In the genomic region with DNA sequence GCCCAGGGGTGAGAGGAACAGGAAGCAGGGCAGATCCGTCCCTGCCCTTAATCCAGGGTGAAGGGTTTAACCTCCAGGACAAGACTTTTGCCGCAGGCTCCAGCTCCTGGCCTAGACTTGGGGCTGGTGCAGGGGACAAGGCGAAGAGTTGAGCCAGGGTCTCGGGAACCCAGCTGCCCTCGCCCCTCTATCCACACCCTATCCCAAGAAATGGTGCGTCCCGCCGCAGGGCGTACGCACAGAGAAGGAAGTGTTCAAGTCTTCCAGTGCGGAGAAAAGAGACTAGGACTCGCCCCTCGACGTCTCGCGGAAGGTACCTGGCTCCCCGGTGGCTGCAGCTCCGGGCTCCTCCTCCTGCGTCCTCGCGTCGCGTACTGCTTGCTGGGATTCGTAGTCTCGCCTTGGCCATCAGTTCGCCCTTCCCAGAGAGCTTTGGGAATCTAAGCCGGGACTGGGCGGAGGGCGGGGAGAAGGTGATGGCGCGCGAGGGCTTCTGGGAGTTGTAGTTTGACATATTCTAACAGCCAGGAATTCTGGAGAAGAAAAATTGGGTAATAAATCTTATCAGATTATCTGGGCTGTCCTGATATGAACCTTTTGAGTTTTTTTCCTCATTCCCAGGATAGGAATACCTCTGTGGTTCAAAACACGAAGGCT, we compare ENCODE assay signal across 1 cellular context.
TF ChIP-seq lines count a peak whose summit lies in the region.

Gene ZMAT5 (minus strand): TSS at position 376 of the 657 bp plus-strand sequence. CDS start 18,463 bp downstream, outside the sequence.

TF ChIP-seq in HepG2, 621 proteins besides CTCF, POLR2A, EP300 and RAD21 (continued from another document and continues in another):
- TF ChIP-seq CSRNP1 (CRISPR knock-in tag; IDR thresholded peaks at IDR 0.05) (no peak), STAT6 (CRISPR knock-in tag; IDR thresholded peaks at IDR 0.05; ENCODE audit: borderline replicate concordance) (no peak), ZSCAN30 (CRISPR knock-in tag; IDR thresholded peaks at IDR 0.05) (no peak), HOXA7 (CRISPR knock-in tag; IDR thresholded peaks at IDR 0.05) (no peak), IKZF4 (CRISPR knock-in tag; IDR thresholded peaks at IDR 0.05; ENCODE audit: borderline replicate concordance, low read depth, not compliant biosample characterization) (no peak), MTERF4 (CRISPR knock-in tag; IDR thresholded peaks at IDR 0.05) (peak; percentile 59; the same call in 1 of the 2 replicates), ZNF597 (CRISPR knock-in tag; IDR thresholded peaks at IDR 0.05) (no peak), ATF7-NPFF (CRISPR knock-in tag; IDR thresholded peaks at IDR 0.05; ENCODE audit: low read depth) (peak; percentile 42; the same call in 1 of the 2 replicates), DR1 (CRISPR knock-in tag; IDR thresholded peaks at IDR 0.05) (peak; percentile 52; the same call in 1 of the 2 replicates), HMG20A (CRISPR knock-in tag; IDR thresholded peaks at IDR 0.05; ENCODE audit: borderline replicate concordance) (0 out of 2 replicates have a peak, but pooled peaks have one; percentile 13), TSC22D2 (CRISPR knock-in tag; IDR thresholded peaks at IDR 0.05; ENCODE audit: borderline replicate concordance) (peak; percentile 33; the same call in 1 of the 2 replicates), GFI1 (CRISPR knock-in tag; IDR thresholded peaks at IDR 0.05; ENCODE audit: borderline replicate concordance) (peak; percentile 39; the same call in 1 of the 2 replicates), ZNF75D (CRISPR knock-in tag; IDR thresholded peaks at IDR 0.05; ENCODE audit: borderline replicate concordance) (no peak), ZBTB10 (CRISPR knock-in tag; IDR thresholded peaks at IDR 0.05; ENCODE audit: borderline replicate concordance) (no peak), MEIS2 (CRISPR knock-in tag; IDR thresholded peaks at IDR 0.05) (no peak), ZMAT5 (CRISPR knock-in tag; IDR thresholded peaks at IDR 0.05; ENCODE audit: borderline replicate concordance, low read depth) (no peak), ZNF577 (CRISPR knock-in tag; IDR thresholded peaks at IDR 0.05; ENCODE audit: borderline replicate concordance, low read depth) (no peak), ZNF572 (CRISPR knock-in tag; IDR thresholded peaks at IDR 0.05) (0 out of 2 replicates have a peak, but pooled peaks have one; percentile 51), ZSCAN12 (CRISPR knock-in tag; IDR thresholded peaks at IDR 0.05) (no peak), ZFP91 (CRISPR knock-in tag; IDR thresholded peaks at IDR 0.05; ENCODE audit: borderline replicate concordance) (peak; percentile 87), SMARCE1 (IDR thresholded peaks at IDR 0.05; ENCODE audit: borderline replicate concordance) (no peak), ZNF24 (IDR thresholded peaks at IDR 0.05) (no peak), HMGXB3 (CRISPR knock-in tag; IDR thresholded peaks at IDR 0.05; ENCODE audit: borderline replicate concordance) (peak; percentile 15; the same call in 1 of the 2 replicates), SAP130 (CRISPR knock-in tag; IDR thresholded peaks at IDR 0.05; ENCODE audit: low read depth) (peak; percentile 76), DPF2 (CRISPR knock-in tag; IDR thresholded peaks at IDR 0.05; ENCODE audit: borderline replicate concordance, low read depth) (no peak), ZNF367 (CRISPR knock-in tag; IDR thresholded peaks at IDR 0.05; ENCODE audit: borderline replicate concordance) (no peak), SALL1 (CRISPR knock-in tag; IDR thresholded peaks at IDR 0.05) (peak; percentile 61), CREB3 (CRISPR knock-in tag; IDR thresholded peaks at IDR 0.05) (0 out of 2 replicates have a peak, but pooled peaks have one; percentile 27)
- TF ChIP-seq, protein P1, sequence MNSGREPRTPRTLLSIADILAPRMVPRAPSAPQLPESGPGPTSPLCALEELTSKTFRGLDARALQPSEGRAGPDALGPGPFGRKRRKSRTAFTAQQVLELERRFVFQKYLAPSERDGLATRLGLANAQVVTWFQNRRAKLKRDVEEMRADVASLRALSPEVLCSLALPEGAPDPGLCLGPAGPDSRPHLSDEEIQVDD (CRISPR knock-in tag; IDR thresholded peaks at IDR 0.05; ENCODE audit: borderline replicate concordance), result no peak
- TF ChIP-seq, protein P2, sequence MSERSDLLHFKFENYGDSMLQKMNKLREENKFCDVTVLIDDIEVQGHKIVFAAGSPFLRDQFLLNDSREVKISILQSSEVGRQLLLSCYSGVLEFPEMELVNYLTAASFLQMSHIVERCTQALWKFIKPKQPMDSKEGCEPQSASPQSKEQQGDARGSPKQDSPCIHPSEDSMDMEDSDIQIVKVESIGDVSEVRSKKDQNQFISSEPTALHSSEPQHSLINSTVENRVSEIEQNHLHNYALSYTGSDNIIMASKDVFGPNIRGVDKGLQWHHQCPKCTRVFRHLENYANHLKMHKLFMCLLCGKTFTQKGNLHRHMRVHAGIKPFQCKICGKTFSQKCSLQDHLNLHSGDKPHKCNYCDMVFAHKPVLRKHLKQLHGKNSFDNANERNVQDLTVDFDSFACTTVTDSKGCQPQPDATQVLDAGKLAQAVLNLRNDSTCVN (CRISPR knock-in tag; IDR thresholded peaks at IDR 0.05; ENCODE audit: borderline replicate concordance), result 0 out of 2 replicates have a peak, but pooled peaks have one; percentile 35
